ENCODE assay signal across 22 cellular contexts in genomic region chr2:164651361-164651760, GRCh38. TPM values are rescaled to one million over a fixed set of nuclear protein-coding genes. Genes with fewer than 3 reads are reported as not detected.
DNase-seq lines count a peak whose midpoint lies in the region; ATAC-seq and TF ChIP-seq lines count a peak whose summit lies in the region.
"Had no signal": no experiment of that assay in that cellular context is flagged by ENCODE, and none has a peak within 500 bp of the region (broad histone marks: within the 10 kb centered on the region; RNA-seq: fewer than 3 reads in every experiment).

No MANE protein-coding gene starts in this region.

- no peak overlapping the region for H3K27ac Mint-ChIP-seq in neural progenitor cell
- H3K27ac Mint-ChIP-seq: CD4-positive, CD25-positive, alpha-beta regulatory T cell had no signal

- H3K4me3 Mint-ChIP-seq in neural progenitor cell = no peak overlapping the region
- H3K4me3 Mint-ChIP-seq: CD4-positive, CD25-positive, alpha-beta regulatory T cell had no signal

- no peak overlapping the region for H3K27ac ChIP-seq in neural progenitor cell
- H3K27ac ChIP-seq: BLaER1, SJSA1 had no signal

- H3K9ac ChIP-seq in neural progenitor cell = no peak overlapping the region
- H3K9ac ChIP-seq: BLaER1 had no signal

- no peaks in the 10 kb centered on the region for H3K36me3 ChIP-seq in neural progenitor cell
- H3K36me3 ChIP-seq: BLaER1, SJSA1 had no signal

- peaks cover 4% of the 10 kb centered on the region for H3K36me3 Mint-ChIP-seq in neural progenitor cell
- H3K36me3 Mint-ChIP-seq: CD4-positive, CD25-positive, alpha-beta regulatory T cell had no signal

- no peaks in the 10 kb centered on the region for H3K27me3 ChIP-seq in neural progenitor cell
- H3K27me3 ChIP-seq: BLaER1, SJSA1 had no signal

- DNase-seq in COLO829 (ENCODE audit: low spot score) = peak; percentile 32
- peak; percentile 3 for DNase-seq in RPMI7951 (ENCODE audit: low read depth)
- DNase-seq in foreskin melanocyte = peak; percentile 98
- DNase-seq in neural progenitor cell (ENCODE audit: low spot score) = peak; percentile 29
- DNase-seq in NCI-H1417 (lab: John Stamatoyannopoulos, UW) = no peak
- DNase-seq: CD4-positive, CD25-positive, alpha-beta regulatory T cell; H7; Kasumi-1; NCI-H1092 treated with DMSO at 0.1 percent for 48 hours; NCI-H1436 treated with DMSO at 0.1 percent for 48 hours; NCI-H187 treated with DMSO at 0.1 percent for 48 hours; NCI-H446 treated with DMSO at 0.1 percent for 48 hours; NCI-H526; NCI-H82; NK-92 treated with Interleukin-12 subunit alpha and Interleukin-12 subunit beta, amount 100 ng/mL, for 24 hours; PC-3 had no signal

- H3K27me3 Mint-ChIP-seq in neural progenitor cell (ENCODE audit: insufficient read depth, low read depth) = no peaks in the 10 kb centered on the region
- H3K27me3 Mint-ChIP-seq: CD4-positive, CD25-positive, alpha-beta regulatory T cell had no signal

- no peak for TF ChIP-seq CTCF in neural progenitor cell (IDR thresholded peaks at IDR 0.05)

- peaks cover 19% of the 10 kb centered on the region for H3K9me3 Mint-ChIP-seq in neural progenitor cell

- H2AFZ ChIP-seq in neural progenitor cell (replicated peaks) = peak overlapping the region; percentile 33

- H3K79me2 ChIP-seq in neural progenitor cell (ENCODE audit: low read depth) = no peaks in the 10 kb centered on the region

- H3K4me1 ChIP-seq in neural progenitor cell = peaks cover 4% of the 10 kb centered on the region
- H3K4me1 ChIP-seq: BLaER1, SJSA1 had no signal

- H3F3A ChIP-seq in neural progenitor cell (ENCODE audit: low read depth) = no peaks in the 10 kb centered on the region

- H3K4me3 ChIP-seq in neural progenitor cell = no peak overlapping the region
- H3K4me3 ChIP-seq: BLaER1, K562, SJSA1 had no signal

- no peaks in the 10 kb centered on the region for H4K20me1 ChIP-seq in neural progenitor cell (ENCODE audit: low read depth)
- H4K20me1 ChIP-seq: BLaER1 had no signal

- no peaks in the 10 kb centered on the region for H3K4me1 Mint-ChIP-seq in neural progenitor cell
- H3K4me1 Mint-ChIP-seq: CD4-positive, CD25-positive, alpha-beta regulatory T cell had no signal

- H3K9me3 ChIP-seq in neural progenitor cell (ENCODE audit: low read depth) = peaks cover 14% of the 10 kb centered on the region

- ATAC-seq in GM18517 (IDR thresholded peaks at IDR 0.05; ENCODE audit: unreplicated experiment) (no peak), GM19324 (IDR thresholded peaks at IDR 0.05; ENCODE audit: low FRiP score, unreplicated experiment) (no peak)
- ATAC-seq: K562, PC-3, Right ventricle myocardium inferior had no signal

- H3K4me2 ChIP-seq in neural progenitor cell = no peak overlapping the region
- H3K4me2 ChIP-seq: BLaER1 had no signal

RNA-seq across cellular contexts. Expression of gene GRB14, which starts 30.1 kb away (rescaled TPM):
- total RNA-seq in RPMI7951 (2014; rRNA removed; shearing (Covaris generic)) = not detected in 2 replicates
- 3.4 and 4.5 TPM in 2 replicates for total RNA-seq in neural progenitor cell (ENCODE audit: low replicate concordance)
- total RNA-seq: K562, SJSA1 had no signal

Comparison
In these comparisons a context has a peak if more than half of its experiments do, and no peak if none do; other contexts are left out.
1. DNase-seq: peak in COLO829 (single experiment), RPMI7951 (single experiment), foreskin melanocyte (single experiment) and neural progenitor cell (single experiment); none in NCI-H1417 (0 of 3).